In genomic region chr5:97192580-97193421, GRCh38 we compare ENCODE assay signal across 9 cellular contexts. TPM values are rescaled to one million over a fixed set of nuclear protein-coding genes. Genes with fewer than 3 reads are reported as not detected.
DNase-seq lines count a peak whose midpoint lies in the region; ATAC-seq lines count a peak whose summit lies in the region.
"Had no signal": no experiment of that assay in that cellular context is flagged by ENCODE, and none has a peak within 500 bp of the region (broad histone marks: within the 10 kb centered on the region; RNA-seq: fewer than 3 reads in every experiment).

No MANE protein-coding gene starts in this region.

- peak; percentile 43 to 67 for DNase-seq in NCI-H2081 (lab: John Stamatoyannopoulos, UW)
- no peak for DNase-seq in NCI-H2081 treated with DMSO at 0.1 percent for 48 hours (lab: John Stamatoyannopoulos, UW)
- DNase-seq in SK-N-MC (ENCODE audit: low read depth, low spot score): peak; percentile 86
- peak; percentile 40 for DNase-seq in smooth muscle cell of the brain vasculature (ENCODE audit: low read depth, low spot score)
- no peak for DNase-seq in NCI-H446 (lab: John Stamatoyannopoulos, UW)
- no peak for DNase-seq in sciatic nerve (ENCODE audit: low spot score)
- DNase-seq in NCI-H2227 treated with DMSO at 0.1 percent for 48 hours (lab: John Stamatoyannopoulos, UW): no peak
- DNase-seq: body of pancreas had no signal

- no peak overlapping the region for H3K9ac ChIP-seq in SK-N-MC (ENCODE audit: insufficient read length)

- 0 out of 2 replicates have a peak, but pooled peaks cover 2% of the 10 kb centered on the region for H3K9me3 ChIP-seq in SK-N-MC (ENCODE audit: low read depth, low read length)
- H3K9me3 ChIP-seq: body of pancreas had no signal

- H3K4me3 ChIP-seq in SK-N-MC: peak overlapping the region; percentile 62
- H3K4me3 ChIP-seq: body of pancreas had no signal

- ATAC-seq in HG03135 (IDR thresholded peaks at IDR 0.05; ENCODE audit: unreplicated experiment) (peak; percentile 63), sciatic nerve (no peak)
- ATAC-seq: body of pancreas had no signal

- intact Hi-C loops in sciatic nerve (cut with DNase I): no loop called here

- peak overlapping the region; percentile 88 for H3K27ac ChIP-seq in SK-N-MC
- H3K27ac ChIP-seq: body of pancreas had no signal

- no peaks in the 10 kb centered on the region for H3K36me3 ChIP-seq in SK-N-MC (ENCODE audit: insufficient read depth, low read length)

RNA-seq across cellular contexts. Expression of gene RIOK2, which starts 9.8 kb away (rescaled TPM):
- 17.9 TPM for total RNA-seq in sciatic nerve

RNA-seq across cellular contexts. Expression of gene LIX1, which starts 50.4 kb away (rescaled TPM):
- total RNA-seq in sciatic nerve: not detected

Comparison
In these comparisons a context has a peak if more than half of its experiments do, and no peak if none do; other contexts are left out.
1. DNase-seq: peak in NCI-H2081 (2 of 2), SK-N-MC (single experiment) and smooth muscle cell of the brain vasculature (single experiment); none in NCI-H2081 treated with DMSO at 0.1 percent for 48 hours (single experiment), NCI-H446 (0 of 2), sciatic nerve (single experiment) and NCI-H2227 treated with DMSO at 0.1 percent for 48 hours (single experiment).